ENCODE assay signal across 7 cellular contexts in the genomic region with DNA sequence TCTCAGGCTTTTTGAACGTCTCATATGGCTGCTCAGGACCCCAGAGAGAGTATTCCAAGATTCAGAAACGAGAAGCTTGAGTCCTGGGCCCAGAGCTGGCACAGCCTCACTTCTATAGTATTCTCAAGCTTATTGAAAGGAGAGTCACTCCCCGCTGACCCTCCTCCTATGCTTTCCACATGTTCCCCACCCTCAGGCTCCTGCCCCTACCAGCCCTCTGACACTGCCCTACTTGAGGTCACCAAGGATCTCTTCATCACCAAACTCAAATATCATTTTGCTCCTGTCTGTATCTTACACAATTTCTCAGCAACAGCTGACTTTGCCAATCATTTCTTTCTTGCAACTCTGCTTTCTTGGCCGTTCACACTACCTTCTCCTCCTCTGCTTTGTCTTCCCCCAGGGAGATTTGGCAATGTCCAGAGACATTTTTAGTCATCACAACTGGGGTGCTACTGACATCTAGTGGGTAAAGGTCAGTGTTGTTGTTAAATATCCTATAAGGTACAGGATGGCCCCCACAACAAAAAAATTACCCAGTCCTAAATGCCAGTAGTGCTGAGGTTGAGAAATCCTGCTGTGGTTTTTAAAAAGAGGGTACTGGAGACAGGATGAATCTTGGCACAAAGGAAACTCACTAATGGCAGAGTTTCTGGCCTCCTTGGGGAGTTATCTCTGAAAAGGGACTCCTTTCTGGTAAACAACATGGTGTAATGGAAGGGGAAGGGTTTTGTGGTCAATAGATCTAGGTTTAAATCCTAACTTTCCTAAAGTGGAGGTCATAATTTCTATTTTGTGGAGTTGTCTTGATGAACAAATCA. TPM values are rescaled to one million over a fixed set of nuclear protein-coding genes. Genes with fewer than 3 reads are reported as not detected.
A peak's percentile ranks its signal among the peaks of the same experiment; 100 is the strongest.
DNase-seq lines count a peak whose midpoint lies in the region; ATAC-seq and TF ChIP-seq lines count a peak whose summit lies in the region.

No MANE protein-coding gene starts in this region.

- TF ChIP-seq CTCF in H9 (conservative IDR thresholded peaks at IDR 0.05) (peak; percentile 67), brain microvascular endothelial cell (IDR thresholded peaks at IDR 0.05; ENCODE audit: low read depth, low read length, missing control alignments) (peak; percentile 55), nephron progenitor cell (IDR thresholded peaks at IDR 0.05) (no peak)

- no peaks in the 10 kb centered on the region for H3K79me1 ChIP-seq in H9 (ENCODE audit: insufficient read depth, low read depth, low read length, poor library complexity, severe bottlenecking)

- H3K27me3 ChIP-seq in H9 (ENCODE audit: insufficient read depth, low read length) (no peaks in the 10 kb centered on the region), brain microvascular endothelial cell (replicated peaks) (no peaks in the 10 kb centered on the region)

- no peak overlapping the region for H3K18ac ChIP-seq in H9 (ENCODE audit: insufficient read length, low read depth, low read length)

- no peaks in the 10 kb centered on the region for H4K20me1 ChIP-seq in H9 (ENCODE audit: control insufficient read depth, insufficient read depth, insufficient read length)

- no peak overlapping the region for H3K4me3 ChIP-seq in brain microvascular endothelial cell (ENCODE audit: low read depth, low read length)

- no peaks in the 10 kb centered on the region for H3K4me1 ChIP-seq in H9 (ENCODE audit: insufficient read depth, low read length)

- no peak overlapping the region for H2AFZ ChIP-seq in H9 (ENCODE audit: low read length)

- no CpG with 5 or more reads among the region's 4 CpGs for WGBS in H9 (ENCODE audit: extremely low coverage, insufficient read length, low lambda C conversion rate)

- no peak overlapping the region for H3K23ac ChIP-seq in H9 (ENCODE audit: insufficient read length, low read depth, low read length)

- H4K8ac ChIP-seq in H9 (replicated peaks; ENCODE audit: insufficient read length, low read depth, low read length): no peak overlapping the region

- H2BK5ac ChIP-seq in H9 (ENCODE audit: insufficient read length, low read length): no peak overlapping the region

- H3T11ph ChIP-seq in H9 (ENCODE audit: low read length): no peak overlapping the region

- H4K5ac ChIP-seq in H9 (ENCODE audit: insufficient read length, low read depth, low read length): no peak overlapping the region

- H3K9me3 Mint-ChIP-seq in H9: no peaks in the 10 kb centered on the region
- H3K9me3 Mint-ChIP-seq in nephron progenitor cell: no peaks in the 10 kb centered on the region

- H3K14ac ChIP-seq in H9 (ENCODE audit: insufficient read depth, low read length): no peak overlapping the region

- no peak overlapping the region for H2AK5ac ChIP-seq in H9 (ENCODE audit: insufficient read length, low read length)

- H3K27ac Mint-ChIP-seq in H9: no peak overlapping the region
- H3K27ac Mint-ChIP-seq in nephron progenitor cell: no peak overlapping the region

- TF ChIP-seq POLR2A in GM18505 (IDR thresholded peaks at IDR 0.05; ENCODE audit: borderline replicate concordance, extremely low read depth, insufficient read depth, insufficient read length): no peak

- no peak overlapping the region for H2BK12ac ChIP-seq in H9 (ENCODE audit: insufficient read length, low read depth, low read length)

- H3K36me3 Mint-ChIP-seq in H9 (ENCODE audit: insufficient read depth in 1 of 3, low read depth in 3 of 3) (no peaks in the 10 kb centered on the region), nephron progenitor cell (ENCODE audit: low read depth) (no peaks in the 10 kb centered on the region)

- H3K4me3 Mint-ChIP-seq in H9 (no peak overlapping the region), nephron progenitor cell (no peak overlapping the region)

- H3K27me3 Mint-ChIP-seq in H9 (ENCODE audit: low read depth): no peaks in the 10 kb centered on the region
- H3K27me3 Mint-ChIP-seq in nephron progenitor cell (ENCODE audit: low read depth, poor library complexity): peaks cover 3% of the 10 kb centered on the region

- H3K27ac ChIP-seq in H9 (ENCODE audit: insufficient read length, low read depth, low read length) (no peak overlapping the region), brain microvascular endothelial cell (no peak overlapping the region)

- H3K4me2 ChIP-seq in H9 (ENCODE audit: insufficient read depth, insufficient read length, low read length): no peak overlapping the region

- no peak overlapping the region for H3K56ac ChIP-seq in H9 (ENCODE audit: insufficient read length, low read depth, low read length)

- H3K79me2 ChIP-seq in H9 (ENCODE audit: insufficient read depth, low read length): no peaks in the 10 kb centered on the region

- peak; percentile 74 for ATAC-seq in GM18505 (IDR thresholded peaks at IDR 0.05; ENCODE audit: unreplicated experiment)

- no peak overlapping the region for H2BK15ac ChIP-seq in H9 (ENCODE audit: low read depth, low read length)

- in situ Hi-C loops in brain microvascular endothelial cell (cut with HindIII; ENCODE audit: low pct_ligation_motif_present, low sequenced_read_pairs): no loop called here

- H3K9ac ChIP-seq in H9 (ENCODE audit: extremely low read depth, insufficient read length, low read length): no peak overlapping the region

- no peaks in the 10 kb centered on the region for H3K23me2 ChIP-seq in H9 (ENCODE audit: insufficient read length, low read depth, low read length, poor library complexity, severe bottlenecking)

- no peak overlapping the region for H4K91ac ChIP-seq in H9 (ENCODE audit: insufficient read length, low read depth, low read length)

- peaks cover 2 to 3% of the 10 kb centered on the region in 2 experiments for H3K4me1 Mint-ChIP-seq in H9
- H3K4me1 Mint-ChIP-seq in nephron progenitor cell: peaks cover 39% of the 10 kb centered on the region

- no peak for DNase-seq in H9
- DNase-seq in LHCN-M2 (ENCODE audit: low read depth): peak; percentile 97
- peak; percentile 9 for DNase-seq in brain microvascular endothelial cell
- peak; percentile 9 for DNase-seq in midbrain (lab: John Stamatoyannopoulos, UW)
- no peak for DNase-seq in NCI-H146 treated with DMSO at 0.1 percent for 48 hours (lab: John Stamatoyannopoulos, UW; ENCODE audit: unreplicated experiment)
- DNase-seq in nephron progenitor cell: no peak

- H2BK120ac ChIP-seq in H9 (ENCODE audit: low read depth, low read length, poor library complexity, severe bottlenecking): no peak overlapping the region

- no peak overlapping the region for H2BK20ac ChIP-seq in H9 (ENCODE audit: low read depth, low read length, poor library complexity, severe bottlenecking)

- no peak overlapping the region for H3K4ac ChIP-seq in H9 (ENCODE audit: low read depth, low read length)

- no peaks in the 10 kb centered on the region for H3K9me3 ChIP-seq in H9 (ENCODE audit: control insufficient read depth, low read depth, low read length)

- no peaks in the 10 kb centered on the region for H3K36me3 ChIP-seq in brain microvascular endothelial cell (replicated peaks)

RNA-seq across cellular contexts. Expression of gene INSIG2, which starts 26.9 kb away (rescaled TPM):
- total RNA-seq in H9 (2021) (7.8 and 8.7 TPM in 2 replicates), LHCN-M2 (2014; rRNA removed) (13.5 and 16.6 TPM in 2 replicates)
- polyA plus RNA-seq in LHCN-M2 (2012): 11.5 TPM

RNA-seq across cellular contexts. Expression of gene CCDC93, which starts 47.5 kb away (rescaled TPM):
- total RNA-seq in H9 (2021) (16.4 and 16.9 TPM in 2 replicates), LHCN-M2 (2014; rRNA removed) (10.8 and 15.3 TPM in 2 replicates)
- 6.9 TPM for polyA plus RNA-seq in LHCN-M2 (2012)

Comparison
In these comparisons a context has a peak if more than half of its experiments do, and no peak if none do; other contexts are left out.
1. DNase-seq: peak in LHCN-M2 (single experiment), brain microvascular endothelial cell (single experiment) and midbrain (single experiment); none in H9 (single experiment), NCI-H146 treated with DMSO at 0.1 percent for 48 hours (single experiment) and nephron progenitor cell (single experiment).